In the genomic region with DNA sequence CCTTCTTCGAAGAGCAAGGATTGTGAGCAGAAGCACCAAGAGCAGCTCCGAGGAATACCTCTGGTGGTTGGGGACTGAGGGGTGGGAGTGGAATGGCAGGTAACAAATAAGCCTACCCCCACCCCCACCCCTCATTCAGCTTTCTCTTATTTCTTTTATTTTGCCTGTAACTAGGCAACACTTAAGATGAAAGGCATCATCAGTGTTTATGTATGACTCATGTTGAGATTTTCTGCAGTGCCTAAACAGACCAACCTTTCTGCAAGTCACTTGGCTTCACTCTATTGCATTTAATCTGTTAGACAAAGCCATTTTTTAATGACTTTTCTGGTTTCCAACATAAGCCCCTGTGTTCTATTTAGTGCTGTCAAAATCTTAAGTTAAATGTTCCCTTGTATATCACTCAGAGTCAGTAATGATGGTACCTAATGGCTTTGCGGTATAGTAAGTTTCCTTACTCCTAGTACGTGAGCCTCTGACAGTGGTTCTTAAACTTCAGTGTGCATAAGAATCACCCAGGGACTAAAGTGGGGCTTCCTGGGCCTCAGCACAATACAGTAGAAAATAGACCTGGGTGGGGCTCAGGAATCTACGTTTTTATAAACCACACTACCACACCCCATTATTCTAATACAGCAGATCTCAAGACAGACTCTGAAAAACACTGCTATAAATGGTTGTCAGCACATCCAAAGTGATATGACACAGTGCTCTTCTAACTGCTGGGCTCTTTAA, we compare ENCODE assay signal across 12 cellular contexts. TPM values are rescaled to one million over a fixed set of nuclear protein-coding genes. Genes with fewer than 3 reads are reported as not detected.
DNase-seq lines count a peak whose midpoint lies in the region; ATAC-seq and TF ChIP-seq lines count a peak whose summit lies in the region.
"Had no signal": no experiment of that assay in that cellular context is flagged by ENCODE, and none has a peak within 500 bp of the region (broad histone marks: within the 10 kb centered on the region; RNA-seq: fewer than 3 reads in every experiment).

No MANE protein-coding gene starts in this region.

- H3K4me3 ChIP-seq in fibroblast of pulmonary artery (replicated peaks; ENCODE audit: low read depth, low read length) = no peak overlapping the region

- H3K4me1 Mint-ChIP-seq in stimulated activated naive B cell treated with anti-CD40 and anti-IgM and Interleukin-4, amounts not matched to agents 10 μg/mL and 1 μg/mL and 100 μg/mL, for 72 hours = no peaks in the 10 kb centered on the region

- H3K27ac Mint-ChIP-seq in stimulated activated naive B cell treated with anti-CD40 and anti-IgM and Interleukin-4, amounts not matched to agents 10 μg/mL and 1 μg/mL and 100 μg/mL, for 72 hours = no peak overlapping the region
- H3K27ac Mint-ChIP-seq: activated naive CD8-positive, alpha-beta T cell; CD8-positive, alpha-beta T cell; T-helper 2 cell treated with Interferon-gamma antibody and Interleukin-4, amounts not matched to agents 5 μg/mL and 100 μg/mL, for 36 hours had no signal

- no peak for TF ChIP-seq CTCF in fibroblast of pulmonary artery (IDR thresholded peaks at IDR 0.05; ENCODE audit: low read length, missing control alignments)

- H3K27me3 Mint-ChIP-seq in stimulated activated naive B cell treated with anti-CD40 and anti-IgM and Interleukin-4, amounts not matched to agents 10 μg/mL and 1 μg/mL and 100 μg/mL, for 72 hours = peaks cover 28 to 46% of the 10 kb centered on the region in 2 donors

- DNase-seq in Daoy (ENCODE audit: low read depth) (peak; percentile 54), RKO (ENCODE audit: low spot score) (peak; percentile 20), fibroblast of pulmonary artery (ENCODE audit: low read depth) (peak; percentile 39), renal cortical epithelial cell (ENCODE audit: low read depth) (peak; percentile 91), NOMO-1 treated with DMSO at 0.1 percent for 48 hours (lab: John Stamatoyannopoulos, UW; ENCODE audit: unreplicated experiment) (no peak), NCI-H1048 (lab: John Stamatoyannopoulos, UW) (no peak), caudate nucleus (lab: John Stamatoyannopoulos, UW) (no peak)
- no peak for DNase-seq in stimulated activated naive B cell treated with anti-CD40 and anti-IgM and Interleukin-4, amounts not matched to agents 10 μg/mL and 1 μg/mL and 100 μg/mL, for 72 hours
- DNase-seq: activated CD8-positive, alpha-beta memory T cell treated with anti-CD3 and anti-CD28 coated beads for 24 hours; CD8-positive, alpha-beta T cell had no signal

- H3K27ac ChIP-seq in caudate nucleus (ENCODE audit: low read depth, low read length) = no peak overlapping the region

- ATAC-seq in stimulated activated naive B cell treated with anti-CD40 and anti-IgM and Interleukin-4, amounts not matched to agents 10 μg/mL and 1 μg/mL and 100 μg/mL, for 72 hours (replicated peaks) = no peak
- ATAC-seq: CD8-positive, alpha-beta T cell had no signal

- no peaks in the 10 kb centered on the region for H3K36me3 Mint-ChIP-seq in stimulated activated naive B cell treated with anti-CD40 and anti-IgM and Interleukin-4, amounts not matched to agents 10 μg/mL and 1 μg/mL and 100 μg/mL, for 72 hours
- H3K36me3 Mint-ChIP-seq: activated naive CD8-positive, alpha-beta T cell; CD8-positive, alpha-beta T cell had no signal

- H3K4me3 Mint-ChIP-seq in stimulated activated naive B cell treated with anti-CD40 and anti-IgM and Interleukin-4, amounts not matched to agents 10 μg/mL and 1 μg/mL and 100 μg/mL, for 72 hours = no peak overlapping the region
- H3K4me3 Mint-ChIP-seq: activated naive CD8-positive, alpha-beta T cell; CD8-positive, alpha-beta T cell; T-helper 2 cell treated with Interferon-gamma antibody and Interleukin-4, amounts not matched to agents 5 μg/mL and 100 μg/mL, for 36 hours had no signal

- no peaks in the 10 kb centered on the region for H3K9me3 Mint-ChIP-seq in stimulated activated naive B cell treated with anti-CD40 and anti-IgM and Interleukin-4, amounts not matched to agents 10 μg/mL and 1 μg/mL and 100 μg/mL, for 72 hours
- H3K9me3 Mint-ChIP-seq: CD8-positive, alpha-beta T cell; T-helper 2 cell treated with Interferon-gamma antibody and Interleukin-4, amounts not matched to agents 5 μg/mL and 100 μg/mL, for 36 hours had no signal

RNA-seq across cellular contexts. Expression of gene CASQ2, which starts 20.0 kb away (rescaled TPM):
- 0.29 TPM in 1 of 2 replicates, not detected in the other for total RNA-seq in Daoy (2014; rRNA removed; shearing (Covaris generic))
- total RNA-seq in renal cortical epithelial cell = not detected in 2 replicates
- total RNA-seq: CD8-positive, alpha-beta T cell had no signal

Comparison
In these comparisons a context has a peak if more than half of its experiments do, and no peak if none do; other contexts are left out.
1. DNase-seq: peak in Daoy (single experiment), RKO (single experiment), fibroblast of pulmonary artery (single experiment) and renal cortical epithelial cell (single experiment); none in NOMO-1 treated with DMSO at 0.1 percent for 48 hours (single experiment), NCI-H1048 (single experiment), stimulated activated naive B cell treated with anti-CD40 and anti-IgM and Interleukin-4, amounts not matched to agents 10 μg/mL and 1 μg/mL and 100 μg/mL, for 72 hours (single experiment) and caudate nucleus (0 of 61).